In genomic region chr16:14630620-14631330, GRCh38 we compare ENCODE assay signal across 8 cellular contexts. TPM values are rescaled to one million over a fixed set of nuclear protein-coding genes. Genes with fewer than 3 reads are reported as not detected.
DNase-seq lines count a peak whose midpoint lies in the region; ATAC-seq and TF ChIP-seq lines count a peak whose summit lies in the region.
"Not testable (repeated sequence)": the region's sequence is repeated elsewhere in the genome, so short reads cannot be mapped to it uniquely, and the experiment has no call there.

No MANE protein-coding gene starts in this region.

- peak overlapping the region; percentile 92 for H4K5ac ChIP-seq in mesendoderm (ENCODE audit: low read length)

- intact Hi-C loops in activated CD4-positive, alpha-beta memory T cell treated with anti-CD3 and anti-CD28 coated beads for 36 hours (cut with micrococcal nuclease), result loop anchor here (2.0 to 5.0 kb wide), 4 partner anchors 330 to 1012 kb away; partner anchors contain the start of genes MARF1 and MRTFB
- intact Hi-C loops in MCF 10A (cut with micrococcal nuclease); upper lobe of right lung (cut with DNase I): not testable (repeated sequence)

- not testable (repeated sequence) for H3K23ac ChIP-seq in mesendoderm (ENCODE audit: low read length)

- not testable (repeated sequence) for TF ChIP-seq POLR2A in NB4 (IDR thresholded peaks at IDR 0.05; ENCODE audit: extremely low read depth, insufficient read length)

- H3K27ac ChIP-seq in DND-41 (ENCODE audit: low read length), result peak overlapping the region; percentile 96
- peak overlapping the region; percentile 67 for H3K27ac ChIP-seq in mesendoderm (ENCODE audit: low read depth, low read length)
- peak overlapping the region; percentile 96 for H3K27ac ChIP-seq in upper lobe of right lung

- DNase-seq in DND-41; NB4 (ENCODE audit: low read depth); activated CD4-positive, alpha-beta memory T cell treated with anti-CD3 and anti-CD28 coated beads for 36 hours; MCF 10A (ENCODE audit: unreplicated experiment); mesendoderm; retinal pigment epithelial cell (ENCODE audit: low read depth); upper lobe of right lung: not testable (repeated sequence)
- DNase-seq in fibroblast of villous mesenchyme (ENCODE audit: low read depth), result peak; percentile 67

- no CpG with 5 or more reads among the region's 29 CpGs for WGBS in mesendoderm (ENCODE audit: extremely low coverage, insufficient coverage, low lambda C conversion rate)

- H2AK5ac ChIP-seq in mesendoderm (ENCODE audit: low read length), result not testable (repeated sequence)

- peak overlapping the region; percentile 100 for H3K4me3 Mint-ChIP-seq in activated CD4-positive, alpha-beta memory T cell treated with anti-CD3 and anti-CD28 coated beads for 36 hours
- H3K4me3 Mint-ChIP-seq in MCF 10A (ENCODE audit: unreplicated experiment), result peak overlapping the region; percentile 90

- not testable (repeated sequence) for H4K8ac ChIP-seq in mesendoderm (ENCODE audit: low read depth, low read length)

- ATAC-seq in DND-41 (ENCODE audit: insufficient read depth, low read depth); upper lobe of right lung: not testable (repeated sequence)

- H3K27me3 ChIP-seq in DND-41 (ENCODE audit: insufficient read depth, low read length, poor library complexity); mesendoderm (ENCODE audit: insufficient read depth, low read length, poor library complexity); upper lobe of right lung: not testable (repeated sequence)

- POLR2A ChIA-PET in activated CD4-positive, alpha-beta memory T cell treated with anti-CD3 and anti-CD28 coated beads for 36 hours (lab: Charles Lee), result interaction anchor here (0.8 kb wide), 1 partner anchor 10 kb away, joined by 3 read pairs; no protein-coding TSS in a partner anchor
- POLR2A ChIA-PET in MCF 10A (lab: Yijun Ruan, JAX), result interaction anchor here (0.6 to 2.2 kb wide), 9 partner anchors 10 to 144 kb away, joined by 3 to 8 read pairs (median 4); no protein-coding TSS in a partner anchor

- peaks cover 15% of the 10 kb centered on the region for H3K79me1 ChIP-seq in mesendoderm (ENCODE audit: low read length)

- H3K9ac ChIP-seq in DND-41 (ENCODE audit: low read depth, low read length) (peak overlapping the region; percentile 95), mesendoderm (ENCODE audit: low read length) (peak overlapping the region; percentile 75)

- peaks cover 53% of the 10 kb centered on the region for H3K36me3 ChIP-seq in DND-41 (ENCODE audit: insufficient read depth, low read length)
- H3K36me3 ChIP-seq in mesendoderm (ENCODE audit: control insufficient read depth, insufficient read depth, low read length), result not testable (repeated sequence)
- peaks cover 22% of the 10 kb centered on the region for H3K36me3 ChIP-seq in upper lobe of right lung

- not testable (repeated sequence) for BruUV-seq in MCF 10A (replicated peaks; lab: Mats Ljungman, UMichigan)

- CTCF ChIA-PET in activated CD4-positive, alpha-beta memory T cell treated with anti-CD3 and anti-CD28 coated beads for 36 hours (lab: Charles Lee), result interaction anchor here (1.8 kb wide), 1 partner anchor 707 kb away, joined by 4 read pairs; no protein-coding TSS in a partner anchor
- CTCF ChIA-PET in MCF 10A (lab: Yijun Ruan, JAX), result interaction anchor here (0.6 to 0.7 kb wide), 2 partner anchors 12 to 852 kb away, joined by 3 to 4 read pairs; no protein-coding TSS in a partner anchor

- H3K9me3 ChIP-seq in DND-41 (ENCODE audit: insufficient read depth, low read length, severe bottlenecking); upper lobe of right lung: not testable (repeated sequence)

- not testable (repeated sequence) for H2BK5ac ChIP-seq in mesendoderm (ENCODE audit: low read length)

- peaks cover 75% of the 10 kb centered on the region for H3K79me2 ChIP-seq in DND-41 (ENCODE audit: insufficient read depth, low read length)
- peaks cover 29% of the 10 kb centered on the region for H3K79me2 ChIP-seq in mesendoderm (ENCODE audit: control insufficient read depth, insufficient read depth, low read length)

- peak overlapping the region; percentile 87 for H3K56ac ChIP-seq in mesendoderm (ENCODE audit: low read length)

- H4K20me1 ChIP-seq in DND-41 (ENCODE audit: insufficient read depth, low read length), result peaks cover 23% of the 10 kb centered on the region

- not testable (repeated sequence) for H3K9me3 Mint-ChIP-seq in activated CD4-positive, alpha-beta memory T cell treated with anti-CD3 and anti-CD28 coated beads for 36 hours; MCF 10A (ENCODE audit: unreplicated experiment)

- not testable (repeated sequence) for H2BK15ac ChIP-seq in mesendoderm (replicated peaks; ENCODE audit: low read depth)

- H3K4me1 Mint-ChIP-seq in activated CD4-positive, alpha-beta memory T cell treated with anti-CD3 and anti-CD28 coated beads for 36 hours (ENCODE audit: low read depth), result peaks cover 48% of the 10 kb centered on the region
- H3K4me1 Mint-ChIP-seq in MCF 10A (ENCODE audit: insufficient read depth, unreplicated experiment), result peaks cover 17% of the 10 kb centered on the region

- peak overlapping the region; percentile 90 for H2AFZ ChIP-seq in DND-41 (ENCODE audit: low read depth, low read length)

- TF ChIP-seq CTCF in DND-41 (IDR thresholded peaks at IDR 0.05; ENCODE audit: borderline replicate concordance, extremely low read depth, low read length, poor library complexity, severe bottlenecking); NB4 (IDR thresholded peaks at IDR 0.05; ENCODE audit: low read depth, low read length); MCF 10A (IDR thresholded peaks at IDR 0.05; ENCODE audit: unreplicated experiment); fibroblast of villous mesenchyme (IDR thresholded peaks at IDR 0.05; ENCODE audit: insufficient read depth, low read depth, low read length); retinal pigment epithelial cell (conservative IDR thresholded peaks at IDR 0.05; ENCODE audit: low read depth, low read length); upper lobe of right lung (IDR thresholded peaks at IDR 0.05): not testable (repeated sequence)

- H3K4ac ChIP-seq in mesendoderm (ENCODE audit: low read depth, low read length), result peak overlapping the region; percentile 43

- H3K27ac Mint-ChIP-seq in activated CD4-positive, alpha-beta memory T cell treated with anti-CD3 and anti-CD28 coated beads for 36 hours, result peak overlapping the region; percentile 96
- peak overlapping the region; percentile 77 for H3K27ac Mint-ChIP-seq in MCF 10A (ENCODE audit: low read depth, unreplicated experiment)

- not testable (repeated sequence) for H2BK120ac ChIP-seq in mesendoderm (ENCODE audit: low read depth, low read length)

- H3K4me3 ChIP-seq in DND-41 (ENCODE audit: low read depth in 1 of 2, low read length in 2 of 2) (peak overlapping the region in 1 of 2 experiments; percentile 91; a peak in 2 of 4 replicates), NB4 (ENCODE audit: low read depth, low read length) (peak overlapping the region; percentile 25), fibroblast of villous mesenchyme (ENCODE audit: low read depth, low read length) (peak overlapping the region; percentile 51), retinal pigment epithelial cell (ENCODE audit: low read length) (peak overlapping the region; percentile 32), upper lobe of right lung (peak overlapping the region; percentile 75)
- not testable (repeated sequence) for H3K4me3 ChIP-seq in mesendoderm (ENCODE audit: low read length)

- peak overlapping the region; percentile 82 for H3K4me2 ChIP-seq in DND-41 (ENCODE audit: insufficient read depth, low read length)
- H3K4me2 ChIP-seq in mesendoderm (ENCODE audit: low read length), result peak overlapping the region; percentile 40

- H3K4me1 ChIP-seq in DND-41 (ENCODE audit: insufficient read depth, low read length) (peaks cover 68% of the 10 kb centered on the region), upper lobe of right lung (peaks cover 37% of the 10 kb centered on the region)
- not testable (repeated sequence) for H3K4me1 ChIP-seq in mesendoderm (ENCODE audit: control insufficient read depth, low read depth, low read length)

- peaks cover 24% of the 10 kb centered on the region for H3K36me3 Mint-ChIP-seq in activated CD4-positive, alpha-beta memory T cell treated with anti-CD3 and anti-CD28 coated beads for 36 hours
- peaks cover 37% of the 10 kb centered on the region for H3K36me3 Mint-ChIP-seq in MCF 10A (ENCODE audit: insufficient read depth, unreplicated experiment)

- not testable (repeated sequence) for H3K27me3 Mint-ChIP-seq in activated CD4-positive, alpha-beta memory T cell treated with anti-CD3 and anti-CD28 coated beads for 36 hours; MCF 10A (ENCODE audit: insufficient read depth, unreplicated experiment)

- not testable (repeated sequence) for H3K18ac ChIP-seq in mesendoderm (ENCODE audit: low read length)

RNA-seq across cellular contexts. Expression of gene PARN, which starts 0.7 kb away (rescaled TPM):
- 10 to 100 TPM; 43.4 to 44.2 TPM for total RNA-seq in activated CD4-positive, alpha-beta memory T cell treated with anti-CD3 and anti-CD28 coated beads for 36 hours
- total RNA-seq in MCF 10A (2022), result 33.4 and 35.0 TPM in 2 replicates
- total RNA-seq in fibroblast of villous mesenchyme, result 29.6 and 35.4 TPM in 2 replicates
- polyA plus RNA-seq in mesendoderm (2013, experiment 1 of 2), result 40.6 TPM
- 40.1 TPM for polyA plus RNA-seq in mesendoderm (2013, experiment 2 of 2)
- total RNA-seq in upper lobe of right lung, result 31.2 TPM

RNA-seq across cellular contexts. Expression of gene BFAR, which starts 2.0 kb away (rescaled TPM):
- 10 to 100 TPM; 46.5 to 51.4 TPM for total RNA-seq in activated CD4-positive, alpha-beta memory T cell treated with anti-CD3 and anti-CD28 coated beads for 36 hours
- total RNA-seq in MCF 10A (2022) (51.4 and 57.0 TPM in 2 replicates), fibroblast of villous mesenchyme (97.0 and 111 TPM in 2 replicates), upper lobe of right lung (79.4 TPM)
- 80.3 TPM for polyA plus RNA-seq in mesendoderm (2013, experiment 1 of 2)
- polyA plus RNA-seq in mesendoderm (2013, experiment 2 of 2), result 78.7 TPM
